In genomic region chr1:20702416-20702815, GRCh38 we compare ENCODE assay signal across 2 cellular contexts.
TF ChIP-seq lines count a peak whose summit lies in the region.

No MANE protein-coding gene starts in this region.

TF ChIP-seq in Ishikawa, 13 proteins besides CTCF, POLR2A, EP300 and RAD21:
- no peak for TF ChIP-seq FOXM1 (IDR thresholded peaks at IDR 0.05; ENCODE audit: borderline replicate concordance, low read depth)
- TF ChIP-seq CREB1 (IDR thresholded peaks at IDR 0.05; ENCODE audit: low read depth): no peak
- TF ChIP-seq YY1 (IDR thresholded peaks at IDR 0.05; ENCODE audit: low read depth): no peak
- no peak for TF ChIP-seq REST (IDR thresholded peaks at IDR 0.05; ENCODE audit: low read depth)
- no peak for TF ChIP-seq EGR1 (IDR thresholded peaks at IDR 0.05)
- TF ChIP-seq USF1 (IDR thresholded peaks at IDR 0.05): no peak
- no peak for TF ChIP-seq TAF1 (IDR thresholded peaks at IDR 0.05; ENCODE audit: low read depth)
- no peak for TF ChIP-seq CEBPB (IDR thresholded peaks at IDR 0.05)
- no peak for TF ChIP-seq TCF12 (IDR thresholded peaks at IDR 0.05; ENCODE audit: low read depth)
- TF ChIP-seq MAX (IDR thresholded peaks at IDR 0.05): no peak
- no peak for TF ChIP-seq ZBTB7A (IDR thresholded peaks at IDR 0.05; ENCODE audit: low read depth)
- no peak for TF ChIP-seq NFIC (IDR thresholded peaks at IDR 0.05)
- TF ChIP-seq TEAD4 (IDR thresholded peaks at IDR 0.05): no peak
TF ChIP-seq in Ishikawa: peak in this region for 0.

TF ChIP-seq in K562, 482 proteins besides CTCF, POLR2A, EP300 and RAD21:
- TF ChIP-seq CBX1 (IDR thresholded peaks at IDR 0.05; ENCODE audit: low read depth) (no peak), HMGXB4 (CRISPR knock-in tag; IDR thresholded peaks at IDR 0.05) (no peak), ZNF347 (CRISPR knock-in tag; IDR thresholded peaks at IDR 0.05; ENCODE audit: low read depth) (no peak), ZNF57 (CRISPR knock-in tag; IDR thresholded peaks at IDR 0.05) (no peak), CTCFL (IDR thresholded peaks at IDR 0.05; ENCODE audit: borderline replicate concordance, insufficient read depth, low read depth, low read length, poor library complexity, severe bottlenecking) (peak; percentile 47), TBP (optimal IDR thresholded peaks at IDR 0.05; ENCODE audit: low read depth, low read length) (no peak), MCM3 (IDR thresholded peaks at IDR 0.05) (no peak), NCOR1 (IDR thresholded peaks at IDR 0.05) (no peak), NKRF (IDR thresholded peaks at IDR 0.05; ENCODE audit: borderline replicate concordance) (no peak)
